In the genomic region with DNA sequence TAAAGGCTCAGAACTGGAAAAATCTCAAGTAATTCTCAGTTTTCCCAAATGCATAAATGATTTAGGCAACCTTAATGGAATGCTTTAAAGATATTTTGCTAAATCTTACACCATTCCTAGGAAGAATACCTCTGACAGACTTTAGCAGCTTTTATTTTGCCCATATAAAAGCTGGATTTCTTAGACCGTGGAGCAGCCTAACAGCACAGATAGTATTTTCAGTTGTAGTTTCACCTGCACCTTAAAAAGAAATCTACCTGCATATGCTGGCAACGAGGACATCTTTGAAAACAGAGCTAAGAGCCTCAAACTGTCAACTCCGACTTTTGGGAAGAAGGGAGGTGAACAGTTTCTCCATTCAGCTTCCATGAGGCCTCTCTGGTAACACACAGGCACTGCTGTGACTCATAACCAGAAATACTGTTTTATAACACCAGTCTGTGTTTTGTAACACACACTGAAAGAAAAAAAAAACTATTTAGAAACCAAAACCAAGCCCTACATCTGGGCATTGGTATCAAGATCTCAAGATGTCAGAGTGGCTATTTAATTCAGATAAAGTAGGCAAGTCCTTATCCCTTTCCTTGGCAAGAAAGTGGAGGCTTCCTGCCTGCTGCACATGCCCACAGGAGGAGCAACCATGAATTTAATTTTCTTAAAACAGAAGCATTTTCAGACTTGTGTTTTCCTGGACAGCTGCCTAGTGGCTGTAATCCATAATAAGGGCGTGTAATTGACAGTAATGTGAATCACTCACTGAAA, we compare ENCODE assay signal across 9 cellular contexts.
A peak's percentile ranks its signal among the peaks of the same experiment; 100 is the strongest.
DNase-seq lines count a peak whose midpoint lies in the region; ATAC-seq, FAIRE-seq and TF ChIP-seq lines count a peak whose summit lies in the region.
"Had no signal": no experiment of that assay in that cellular context is flagged by ENCODE, and none has a peak within 500 bp of the region (broad histone marks: within the 10 kb centered on the region; RNA-seq: fewer than 3 reads in every experiment).

No MANE protein-coding gene starts in this region.

- H3K4me3 ChIP-seq in GM23338 (no peak overlapping the region), transverse colon (no peak overlapping the region)

- H3K9me3 Mint-ChIP-seq in GM23338 (no peaks in the 10 kb centered on the region), nephron progenitor cell (no peaks in the 10 kb centered on the region)
- H3K9me3 Mint-ChIP-seq: memory B cell had no signal

- H3K4me2 ChIP-seq in GM23338: 0 out of 2 replicates have a peak overlapping the region, but pooled peaks have one; percentile 25

- H3K36me3 Mint-ChIP-seq in GM23338 (ENCODE audit: low read depth): no peaks in the 10 kb centered on the region
- H3K36me3 Mint-ChIP-seq in nephron progenitor cell (ENCODE audit: low read depth): no peaks in the 10 kb centered on the region
- H3K36me3 Mint-ChIP-seq: memory B cell had no signal

- no peak overlapping the region for H3K4me3 Mint-ChIP-seq in GM23338
- no peak overlapping the region for H3K4me3 Mint-ChIP-seq in nephron progenitor cell
- H3K4me3 Mint-ChIP-seq: memory B cell had no signal

- in situ Hi-C loops in transverse colon (cut with MboI; ENCODE audit: low pct_ligation_motif_present in 1 of 4, low pct_unique_long_range_greater_than_20kb in 1 of 4, low sequenced_read_pairs in 3 of 4): no loop called here

- no peaks in the 10 kb centered on the region for H4K20me1 ChIP-seq in GM23338 (replicated peaks; ENCODE audit: insufficient read depth)

- FAIRE-seq in GM18507 (lab: Jason Lieb, UNC): peak; percentile 80

- TF ChIP-seq EP300 in transverse colon (IDR thresholded peaks at IDR 0.05; ENCODE audit: low read depth): no peak

- WGBS in transverse colon (ENCODE audit: low coverage in 1 of 2), 2 donors: 27 to 43% methylated on average over 2 to 4 of the region's 4 CpGs

- intact Hi-C loops in Right ventricle myocardium superior (cut with DNase I): no loop called here
- intact Hi-C loops in transverse colon (cut with DNase I; ENCODE audit: low total_unique reads): no loop called here

- ATAC-seq in GM23338 (no peak), Right ventricle myocardium superior (ENCODE audit: poor library complexity) (peak; percentile 89)

- no peaks in the 10 kb centered on the region for H3K9me2 ChIP-seq in GM23338 (ENCODE audit: insufficient read depth)

- H3K27me3 ChIP-seq in GM23338 (ENCODE audit: insufficient read depth) (no peaks in the 10 kb centered on the region), transverse colon (no peaks in the 10 kb centered on the region)

- H3K4me1 Mint-ChIP-seq in GM23338 (peaks cover 46% of the 10 kb centered on the region), nephron progenitor cell (peaks cover 8% of the 10 kb centered on the region)
- H3K4me1 Mint-ChIP-seq: memory B cell had no signal

- peak; percentile 8 for DNase-seq in GM18507 (ENCODE audit: extremely low spot score, insufficient read length, low read depth)
- no peak for DNase-seq in GM23338 (ENCODE audit: low spot score)
- peak; percentile 82 for DNase-seq in MV-4-11 (lab: John Stamatoyannopoulos, UW)
- no peak for DNase-seq in Right ventricle myocardium superior
- no peak for DNase-seq in transverse colon
- no peak for DNase-seq in effector CD4-positive, alpha-beta T cell
- no peak for DNase-seq in nephron progenitor cell
- DNase-seq in LoVo (ENCODE audit: low spot score): no peak

- H3K27ac Mint-ChIP-seq in GM23338 (no peak overlapping the region), nephron progenitor cell (no peak overlapping the region)
- H3K27ac Mint-ChIP-seq: memory B cell had no signal

- H3K27me3 Mint-ChIP-seq in GM23338 (ENCODE audit: insufficient read depth, low read depth, poor library complexity) (no peaks in the 10 kb centered on the region), nephron progenitor cell (ENCODE audit: low read depth, poor library complexity) (peaks cover 5% of the 10 kb centered on the region)
- H3K27me3 Mint-ChIP-seq: memory B cell had no signal

- H3F3A ChIP-seq in GM23338 (replicated peaks; ENCODE audit: low read depth): 0 out of 2 replicates have a peak, but pooled peaks cover 2% of the 10 kb centered on the region

- H2AFZ ChIP-seq in GM23338: no peak overlapping the region

- H3K36me3 ChIP-seq in GM23338 (ENCODE audit: insufficient read depth): no peaks in the 10 kb centered on the region
- no peaks in the 10 kb centered on the region for H3K36me3 ChIP-seq in transverse colon

- no peak for TF ChIP-seq POLR2A in transverse colon (IDR thresholded peaks at IDR 0.05)

- TF ChIP-seq CTCF in GM23338 (conservative IDR thresholded peaks at IDR 0.05; ENCODE audit: low read depth in 2 of 2) (no peak), transverse colon (IDR thresholded peaks at IDR 0.05) (no peak), nephron progenitor cell (IDR thresholded peaks at IDR 0.05) (no peak)

- H3K4me1 ChIP-seq in GM23338 (ENCODE audit: insufficient read depth) (peaks cover 47% of the 10 kb centered on the region), transverse colon (peaks cover 0 to 11% (median 0%) of the 10 kb centered on the region in 4 donors)

- no peaks in the 10 kb centered on the region for H3K9me3 ChIP-seq in transverse colon

- H3K79me2 ChIP-seq in GM23338 (replicated peaks; ENCODE audit: insufficient read depth): no peaks in the 10 kb centered on the region

- H3K27ac ChIP-seq in GM23338 (ENCODE audit: low read depth) (peak overlapping the region; percentile 14; the same call in 1 of the 2 replicates), transverse colon (peak overlapping the region; percentile 31 to 75 (median 52))

TF ChIP-seq in GM23338, 12 proteins besides CTCF, POLR2A, EP300 and RAD21 (continues in another document):
- no peak for TF ChIP-seq EZH2 (IDR thresholded peaks at IDR 0.05; ENCODE audit: low read depth, unreplicated experiment)
- no peak for TF ChIP-seq POLR2AphosphoS5 (IDR thresholded peaks at IDR 0.05; ENCODE audit: low read depth)
- TF ChIP-seq, protein P1, sequence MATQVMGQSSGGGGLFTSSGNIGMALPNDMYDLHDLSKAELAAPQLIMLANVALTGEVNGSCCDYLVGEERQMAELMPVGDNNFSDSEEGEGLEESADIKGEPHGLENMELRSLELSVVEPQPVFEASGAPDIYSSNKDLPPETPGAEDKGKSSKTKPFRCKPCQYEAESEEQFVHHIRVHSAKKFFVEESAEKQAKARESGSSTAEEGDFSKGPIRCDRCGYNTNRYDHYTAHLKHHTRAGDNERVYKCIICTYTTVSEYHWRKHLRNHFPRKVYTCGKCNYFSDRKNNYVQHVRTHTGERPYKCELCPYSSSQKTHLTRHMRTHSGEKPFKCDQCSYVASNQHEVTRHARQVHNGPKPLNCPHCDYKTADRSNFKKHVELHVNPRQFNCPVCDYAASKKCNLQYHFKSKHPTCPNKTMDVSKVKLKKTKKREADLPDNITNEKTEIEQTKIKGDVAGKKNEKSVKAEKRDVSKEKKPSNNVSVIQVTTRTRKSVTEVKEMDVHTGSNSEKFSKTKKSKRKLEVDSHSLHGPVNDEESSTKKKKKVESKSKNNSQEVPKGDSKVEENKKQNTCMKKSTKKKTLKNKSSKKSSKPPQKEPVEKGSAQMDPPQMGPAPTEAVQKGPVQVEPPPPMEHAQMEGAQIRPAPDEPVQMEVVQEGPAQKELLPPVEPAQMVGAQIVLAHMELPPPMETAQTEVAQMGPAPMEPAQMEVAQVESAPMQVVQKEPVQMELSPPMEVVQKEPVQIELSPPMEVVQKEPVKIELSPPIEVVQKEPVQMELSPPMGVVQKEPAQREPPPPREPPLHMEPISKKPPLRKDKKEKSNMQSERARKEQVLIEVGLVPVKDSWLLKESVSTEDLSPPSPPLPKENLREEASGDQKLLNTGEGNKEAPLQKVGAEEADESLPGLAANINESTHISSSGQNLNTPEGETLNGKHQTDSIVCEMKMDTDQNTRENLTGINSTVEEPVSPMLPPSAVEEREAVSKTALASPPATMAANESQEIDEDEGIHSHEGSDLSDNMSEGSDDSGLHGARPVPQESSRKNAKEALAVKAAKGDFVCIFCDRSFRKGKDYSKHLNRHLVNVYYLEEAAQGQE (IDR thresholded peaks at IDR 0.05; ENCODE audit: unreplicated experiment): no peak
- TF ChIP-seq ZNF331 (CRISPR knock-in tag; IDR thresholded peaks at IDR 0.05; ENCODE audit: low read depth): no peak
- TF ChIP-seq EZH2phosphoT487 (IDR thresholded peaks at IDR 0.05; ENCODE audit: unreplicated experiment): no peak
- TF ChIP-seq JUNB (IDR thresholded peaks at IDR 0.05; ENCODE audit: unreplicated experiment): no peak
- TF ChIP-seq ZNF114 (CRISPR knock-in tag; IDR thresholded peaks at IDR 0.05): no peak
- TF ChIP-seq CREB1 (CRISPR knock-in tag; IDR thresholded peaks at IDR 0.05; ENCODE audit: low read depth): no peak

Comparison
In these comparisons a context has a peak if more than half of its experiments do, and no peak if none do; other contexts are left out.
1. DNase-seq: peak in GM18507 (single experiment) and MV-4-11 (single experiment); none in GM23338 (single experiment), Right ventricle myocardium superior (single experiment), transverse colon (single experiment), effector CD4-positive, alpha-beta T cell (single experiment), nephron progenitor cell (single experiment) and LoVo (single experiment).